Comparison of ENCODE assay signal across 1 cellular context in the genomic region with DNA sequence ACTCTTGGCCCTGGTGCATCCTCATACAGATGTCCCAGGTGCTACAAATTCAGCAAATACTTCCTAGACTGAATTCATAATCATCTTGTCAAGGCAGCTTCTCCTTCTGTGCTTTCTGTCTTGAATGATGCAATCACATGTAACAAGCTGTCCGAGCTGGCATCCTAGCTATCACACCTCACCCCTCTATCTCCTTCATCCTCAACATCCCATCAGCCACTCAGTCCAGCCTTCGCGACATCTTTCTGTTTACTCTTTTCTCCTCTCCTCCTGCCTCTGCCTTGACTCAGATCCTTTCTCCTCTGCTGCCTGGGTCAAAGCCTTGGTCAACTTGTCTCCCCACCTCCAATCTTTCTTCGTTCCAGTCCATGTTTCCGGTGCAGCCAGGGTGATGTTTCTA.
TF ChIP-seq lines count a peak whose summit lies in the region.

No MANE protein-coding gene starts in this region.

TF ChIP-seq in K562, 482 proteins besides CTCF, POLR2A, EP300 and RAD21 (continued from another document and continues in another):
- TF ChIP-seq, protein P1, sequence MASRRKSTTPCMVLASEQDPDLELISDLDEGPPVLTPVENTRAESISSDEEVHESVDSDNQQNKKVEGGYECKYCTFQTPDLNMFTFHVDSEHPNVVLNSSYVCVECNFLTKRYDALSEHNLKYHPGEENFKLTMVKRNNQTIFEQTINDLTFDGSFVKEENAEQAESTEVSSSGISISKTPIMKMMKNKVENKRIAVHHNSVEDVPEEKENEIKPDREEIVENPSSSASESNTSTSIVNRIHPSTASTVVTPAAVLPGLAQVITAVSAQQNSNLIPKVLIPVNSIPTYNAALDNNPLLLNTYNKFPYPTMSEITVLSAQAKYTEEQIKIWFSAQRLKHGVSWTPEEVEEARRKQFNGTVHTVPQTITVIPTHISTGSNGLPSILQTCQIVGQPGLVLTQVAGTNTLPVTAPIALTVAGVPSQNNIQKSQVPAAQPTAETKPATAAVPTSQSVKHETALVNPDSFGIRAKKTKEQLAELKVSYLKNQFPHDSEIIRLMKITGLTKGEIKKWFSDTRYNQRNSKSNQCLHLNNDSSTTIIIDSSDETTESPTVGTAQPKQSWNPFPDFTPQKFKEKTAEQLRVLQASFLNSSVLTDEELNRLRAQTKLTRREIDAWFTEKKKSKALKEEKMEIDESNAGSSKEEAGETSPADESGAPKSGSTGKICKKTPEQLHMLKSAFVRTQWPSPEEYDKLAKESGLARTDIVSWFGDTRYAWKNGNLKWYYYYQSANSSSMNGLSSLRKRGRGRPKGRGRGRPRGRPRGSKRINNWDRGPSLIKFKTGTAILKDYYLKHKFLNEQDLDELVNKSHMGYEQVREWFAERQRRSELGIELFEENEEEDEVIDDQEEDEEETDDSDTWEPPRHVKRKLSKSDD (conservative IDR thresholded peaks at IDR 0.05; ENCODE audit: low read length) = no peak
- TF ChIP-seq ZNF124 (CRISPR knock-in tag; IDR thresholded peaks at IDR 0.05) (no peak), ZNF384 (IDR thresholded peaks at IDR 0.05; ENCODE audit: low read depth, low read length) (no peak), SNRNP70 (optimal IDR thresholded peaks at IDR 0.05; ENCODE audit: low read depth, low read length) (no peak), NCOA4 (IDR thresholded peaks at IDR 0.05; ENCODE audit: partially characterized antibody) (no peak), CBX8 (IDR thresholded peaks at IDR 0.05; ENCODE audit: borderline replicate concordance, extremely low read depth, low read depth, low read length, poor library complexity, severe bottlenecking) (no peak), WHSC1 (IDR thresholded peaks at IDR 0.05; ENCODE audit: low read length) (no peak), ESRRB (CRISPR knock-in tag; IDR thresholded peaks at IDR 0.05; ENCODE audit: borderline replicate concordance) (no peak), ATF7 (IDR thresholded peaks at IDR 0.05) (peak; percentile 48; the same call in 1 of the 2 replicates), CTBP1 (IDR thresholded peaks at IDR 0.05; ENCODE audit: borderline replicate concordance) (peak; percentile 96), ZNF217 (CRISPR knock-in tag; IDR thresholded peaks at IDR 0.05) (no peak), HLTF (IDR thresholded peaks at IDR 0.05) (no peak), PHF8 (IDR thresholded peaks at IDR 0.05; ENCODE audit: borderline replicate concordance, low read length) (no peak), ZNF224 (CRISPR knock-in tag; IDR thresholded peaks at IDR 0.05) (no peak), NFRKB (IDR thresholded peaks at IDR 0.05; ENCODE audit: low read depth) (no peak), PHB2 (IDR thresholded peaks at IDR 0.05; ENCODE audit: low read depth) (no peak), POLR2H (tag; IDR thresholded peaks at IDR 0.05; ENCODE audit: low read depth) (no peak), NR4A1 (CRISPR knock-in tag; IDR thresholded peaks at IDR 0.05) (no peak), NR4A1 (tag; IDR thresholded peaks at IDR 0.05) (no peak), SRSF9 (IDR thresholded peaks at IDR 0.05; ENCODE audit: borderline replicate concordance, low read depth, low read length) (no peak), ZKSCAN8 (CRISPR knock-in tag; IDR thresholded peaks at IDR 0.05) (no peak), DPF2 (IDR thresholded peaks at IDR 0.05) (no peak), RCOR1 (IDR thresholded peaks at IDR 0.05; ENCODE audit: borderline replicate concordance in 1 of 2, low read depth in 2 of 2, low read length in 2 of 2) (peak in 1 of 2 experiments; percentile 63; a peak in 2 of 4 replicates), KAT8 (IDR thresholded peaks at IDR 0.05; ENCODE audit: low read depth) (no peak), HDAC3 (IDR thresholded peaks at IDR 0.05; ENCODE audit: borderline replicate concordance, partially characterized antibody) (no peak), ZNF57 (CRISPR knock-in tag; IDR thresholded peaks at IDR 0.05) (no peak), ZFPM2 (CRISPR knock-in tag; IDR thresholded peaks at IDR 0.05) (no peak), ESRRA (IDR thresholded peaks at IDR 0.05; ENCODE audit: borderline replicate concordance, low read depth) (no peak), CXXC5 (CRISPR knock-in tag; IDR thresholded peaks at IDR 0.05) (no peak), EHMT2 (IDR thresholded peaks at IDR 0.05) (no peak), MYBL2 (IDR thresholded peaks at IDR 0.05; ENCODE audit: low read depth) (no peak), MYBL2 (CRISPR knock-in tag; IDR thresholded peaks at IDR 0.05; ENCODE audit: borderline replicate concordance) (no peak), BCOR (IDR thresholded peaks at IDR 0.05) (no peak), CBX1 (IDR thresholded peaks at IDR 0.05; ENCODE audit: low read depth) (no peak), TFAM (CRISPR knock-in tag; conservative IDR thresholded peaks at IDR 0.05) (no peak), HNRNPUL1 (IDR thresholded peaks at IDR 0.05; ENCODE audit: low read length) (no peak)
- TF ChIP-seq, protein P2, sequence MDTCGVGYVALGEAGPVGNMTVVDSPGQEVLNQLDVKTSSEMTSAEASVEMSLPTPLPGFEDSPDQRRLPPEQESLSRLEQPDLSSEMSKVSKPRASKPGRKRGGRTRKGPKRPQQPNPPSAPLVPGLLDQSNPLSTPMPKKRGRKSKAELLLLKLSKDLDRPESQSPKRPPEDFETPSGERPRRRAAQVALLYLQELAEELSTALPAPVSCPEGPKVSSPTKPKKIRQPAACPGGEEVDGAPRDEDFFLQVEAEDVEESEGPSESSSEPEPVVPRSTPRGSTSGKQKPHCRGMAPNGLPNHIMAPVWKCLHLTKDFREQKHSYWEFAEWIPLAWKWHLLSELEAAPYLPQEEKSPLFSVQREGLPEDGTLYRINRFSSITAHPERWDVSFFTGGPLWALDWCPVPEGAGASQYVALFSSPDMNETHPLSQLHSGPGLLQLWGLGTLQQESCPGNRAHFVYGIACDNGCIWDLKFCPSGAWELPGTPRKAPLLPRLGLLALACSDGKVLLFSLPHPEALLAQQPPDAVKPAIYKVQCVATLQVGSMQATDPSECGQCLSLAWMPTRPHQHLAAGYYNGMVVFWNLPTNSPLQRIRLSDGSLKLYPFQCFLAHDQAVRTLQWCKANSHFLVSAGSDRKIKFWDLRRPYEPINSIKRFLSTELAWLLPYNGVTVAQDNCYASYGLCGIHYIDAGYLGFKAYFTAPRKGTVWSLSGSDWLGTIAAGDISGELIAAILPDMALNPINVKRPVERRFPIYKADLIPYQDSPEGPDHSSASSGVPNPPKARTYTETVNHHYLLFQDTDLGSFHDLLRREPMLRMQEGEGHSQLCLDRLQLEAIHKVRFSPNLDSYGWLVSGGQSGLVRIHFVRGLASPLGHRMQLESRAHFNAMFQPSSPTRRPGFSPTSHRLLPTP (IDR thresholded peaks at IDR 0.05; ENCODE audit: borderline replicate concordance, extremely low read depth, insufficient read length) = no peak
- TF ChIP-seq, protein P3, sequence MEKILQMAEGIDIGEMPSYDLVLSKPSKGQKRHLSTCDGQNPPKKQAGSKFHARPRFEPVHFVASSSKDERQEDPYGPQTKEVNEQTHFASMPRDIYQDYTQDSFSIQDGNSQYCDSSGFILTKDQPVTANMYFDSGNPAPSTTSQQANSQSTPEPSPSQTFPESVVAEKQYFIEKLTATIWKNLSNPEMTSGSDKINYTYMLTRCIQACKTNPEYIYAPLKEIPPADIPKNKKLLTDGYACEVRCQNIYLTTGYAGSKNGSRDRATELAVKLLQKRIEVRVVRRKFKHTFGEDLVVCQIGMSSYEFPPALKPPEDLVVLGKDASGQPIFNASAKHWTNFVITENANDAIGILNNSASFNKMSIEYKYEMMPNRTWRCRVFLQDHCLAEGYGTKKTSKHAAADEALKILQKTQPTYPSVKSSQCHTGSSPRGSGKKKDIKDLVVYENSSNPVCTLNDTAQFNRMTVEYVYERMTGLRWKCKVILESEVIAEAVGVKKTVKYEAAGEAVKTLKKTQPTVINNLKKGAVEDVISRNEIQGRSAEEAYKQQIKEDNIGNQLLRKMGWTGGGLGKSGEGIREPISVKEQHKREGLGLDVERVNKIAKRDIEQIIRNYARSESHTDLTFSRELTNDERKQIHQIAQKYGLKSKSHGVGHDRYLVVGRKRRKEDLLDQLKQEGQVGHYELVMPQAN (IDR thresholded peaks at IDR 0.05; ENCODE audit: borderline replicate concordance) = no peak
- TF ChIP-seq, protein P4, sequence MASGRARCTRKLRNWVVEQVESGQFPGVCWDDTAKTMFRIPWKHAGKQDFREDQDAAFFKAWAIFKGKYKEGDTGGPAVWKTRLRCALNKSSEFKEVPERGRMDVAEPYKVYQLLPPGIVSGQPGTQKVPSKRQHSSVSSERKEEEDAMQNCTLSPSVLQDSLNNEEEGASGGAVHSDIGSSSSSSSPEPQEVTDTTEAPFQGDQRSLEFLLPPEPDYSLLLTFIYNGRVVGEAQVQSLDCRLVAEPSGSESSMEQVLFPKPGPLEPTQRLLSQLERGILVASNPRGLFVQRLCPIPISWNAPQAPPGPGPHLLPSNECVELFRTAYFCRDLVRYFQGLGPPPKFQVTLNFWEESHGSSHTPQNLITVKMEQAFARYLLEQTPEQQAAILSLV (tag; IDR thresholded peaks at IDR 0.05) = 0 out of 2 replicates have a peak, but pooled peaks have one; percentile 56
- TF ChIP-seq, protein P5, sequence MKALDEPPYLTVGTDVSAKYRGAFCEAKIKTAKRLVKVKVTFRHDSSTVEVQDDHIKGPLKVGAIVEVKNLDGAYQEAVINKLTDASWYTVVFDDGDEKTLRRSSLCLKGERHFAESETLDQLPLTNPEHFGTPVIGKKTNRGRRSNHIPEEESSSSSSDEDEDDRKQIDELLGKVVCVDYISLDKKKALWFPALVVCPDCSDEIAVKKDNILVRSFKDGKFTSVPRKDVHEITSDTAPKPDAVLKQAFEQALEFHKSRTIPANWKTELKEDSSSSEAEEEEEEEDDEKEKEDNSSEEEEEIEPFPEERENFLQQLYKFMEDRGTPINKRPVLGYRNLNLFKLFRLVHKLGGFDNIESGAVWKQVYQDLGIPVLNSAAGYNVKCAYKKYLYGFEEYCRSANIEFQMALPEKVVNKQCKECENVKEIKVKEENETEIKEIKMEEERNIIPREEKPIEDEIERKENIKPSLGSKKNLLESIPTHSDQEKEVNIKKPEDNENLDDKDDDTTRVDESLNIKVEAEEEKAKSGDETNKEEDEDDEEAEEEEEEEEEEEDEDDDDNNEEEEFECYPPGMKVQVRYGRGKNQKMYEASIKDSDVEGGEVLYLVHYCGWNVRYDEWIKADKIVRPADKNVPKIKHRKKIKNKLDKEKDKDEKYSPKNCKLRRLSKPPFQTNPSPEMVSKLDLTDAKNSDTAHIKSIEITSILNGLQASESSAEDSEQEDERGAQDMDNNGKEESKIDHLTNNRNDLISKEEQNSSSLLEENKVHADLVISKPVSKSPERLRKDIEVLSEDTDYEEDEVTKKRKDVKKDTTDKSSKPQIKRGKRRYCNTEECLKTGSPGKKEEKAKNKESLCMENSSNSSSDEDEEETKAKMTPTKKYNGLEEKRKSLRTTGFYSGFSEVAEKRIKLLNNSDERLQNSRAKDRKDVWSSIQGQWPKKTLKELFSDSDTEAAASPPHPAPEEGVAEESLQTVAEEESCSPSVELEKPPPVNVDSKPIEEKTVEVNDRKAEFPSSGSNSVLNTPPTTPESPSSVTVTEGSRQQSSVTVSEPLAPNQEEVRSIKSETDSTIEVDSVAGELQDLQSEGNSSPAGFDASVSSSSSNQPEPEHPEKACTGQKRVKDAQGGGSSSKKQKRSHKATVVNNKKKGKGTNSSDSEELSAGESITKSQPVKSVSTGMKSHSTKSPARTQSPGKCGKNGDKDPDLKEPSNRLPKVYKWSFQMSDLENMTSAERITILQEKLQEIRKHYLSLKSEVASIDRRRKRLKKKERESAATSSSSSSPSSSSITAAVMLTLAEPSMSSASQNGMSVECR (CRISPR knock-in tag; IDR thresholded peaks at IDR 0.05) = no peak
- TF ChIP-seq, protein P6, sequence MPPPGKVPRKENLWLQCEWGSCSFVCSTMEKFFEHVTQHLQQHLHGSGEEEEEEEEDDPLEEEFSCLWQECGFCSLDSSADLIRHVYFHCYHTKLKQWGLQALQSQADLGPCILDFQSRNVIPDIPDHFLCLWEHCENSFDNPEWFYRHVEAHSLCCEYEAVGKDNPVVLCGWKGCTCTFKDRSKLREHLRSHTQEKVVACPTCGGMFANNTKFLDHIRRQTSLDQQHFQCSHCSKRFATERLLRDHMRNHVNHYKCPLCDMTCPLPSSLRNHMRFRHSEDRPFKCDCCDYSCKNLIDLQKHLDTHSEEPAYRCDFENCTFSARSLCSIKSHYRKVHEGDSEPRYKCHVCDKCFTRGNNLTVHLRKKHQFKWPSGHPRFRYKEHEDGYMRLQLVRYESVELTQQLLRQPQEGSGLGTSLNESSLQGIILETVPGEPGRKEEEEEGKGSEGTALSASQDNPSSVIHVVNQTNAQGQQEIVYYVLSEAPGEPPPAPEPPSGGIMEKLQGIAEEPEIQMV (tag; conservative IDR thresholded peaks at IDR 0.05; ENCODE audit: low read depth) = no peak
- TF ChIP-seq, protein P7, sequence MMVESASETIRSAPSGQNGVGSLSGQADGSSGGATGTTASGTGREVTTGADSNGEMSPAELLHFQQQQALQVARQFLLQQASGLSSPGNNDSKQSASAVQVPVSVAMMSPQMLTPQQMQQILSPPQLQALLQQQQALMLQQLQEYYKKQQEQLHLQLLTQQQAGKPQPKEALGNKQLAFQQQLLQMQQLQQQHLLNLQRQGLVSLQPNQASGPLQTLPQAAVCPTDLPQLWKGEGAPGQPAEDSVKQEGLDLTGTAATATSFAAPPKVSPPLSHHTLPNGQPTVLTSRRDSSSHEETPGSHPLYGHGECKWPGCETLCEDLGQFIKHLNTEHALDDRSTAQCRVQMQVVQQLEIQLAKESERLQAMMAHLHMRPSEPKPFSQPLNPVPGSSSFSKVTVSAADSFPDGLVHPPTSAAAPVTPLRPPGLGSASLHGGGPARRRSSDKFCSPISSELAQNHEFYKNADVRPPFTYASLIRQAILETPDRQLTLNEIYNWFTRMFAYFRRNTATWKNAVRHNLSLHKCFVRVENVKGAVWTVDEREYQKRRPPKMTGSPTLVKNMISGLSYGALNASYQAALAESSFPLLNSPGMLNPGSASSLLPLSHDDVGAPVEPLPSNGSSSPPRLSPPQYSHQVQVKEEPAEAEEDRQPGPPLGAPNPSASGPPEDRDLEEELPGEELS (CRISPR knock-in tag; IDR thresholded peaks at IDR 0.05; ENCODE audit: borderline replicate concordance) = no peak
- TF ChIP-seq, protein P8, sequence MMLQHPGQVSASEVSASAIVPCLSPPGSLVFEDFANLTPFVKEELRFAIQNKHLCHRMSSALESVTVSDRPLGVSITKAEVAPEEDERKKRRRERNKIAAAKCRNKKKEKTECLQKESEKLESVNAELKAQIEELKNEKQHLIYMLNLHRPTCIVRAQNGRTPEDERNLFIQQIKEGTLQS (IDR thresholded peaks at IDR 0.05) = peak; percentile 79
- TF ChIP-seq, protein P8 (CRISPR knock-in tag; conservative IDR thresholded peaks at IDR 0.05) = no peak
- TF ChIP-seq, protein P9, sequence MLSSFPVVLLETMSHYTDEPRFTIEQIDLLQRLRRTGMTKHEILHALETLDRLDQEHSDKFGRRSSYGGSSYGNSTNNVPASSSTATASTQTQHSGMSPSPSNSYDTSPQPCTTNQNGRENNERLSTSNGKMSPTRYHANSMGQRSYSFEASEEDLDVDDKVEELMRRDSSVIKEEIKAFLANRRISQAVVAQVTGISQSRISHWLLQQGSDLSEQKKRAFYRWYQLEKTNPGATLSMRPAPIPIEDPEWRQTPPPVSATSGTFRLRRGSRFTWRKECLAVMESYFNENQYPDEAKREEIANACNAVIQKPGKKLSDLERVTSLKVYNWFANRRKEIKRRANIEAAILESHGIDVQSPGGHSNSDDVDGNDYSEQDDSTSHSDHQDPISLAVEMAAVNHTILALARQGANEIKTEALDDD (IDR thresholded peaks at IDR 0.05) = no peak
